ENCODE assay signal across 26 cellular contexts in genomic region chr12:88923631-88924030, GRCh38.
"Had no signal": no experiment of that assay in that cellular context is flagged by ENCODE, and none has a peak within 500 bp of the region (broad histone marks: within the 10 kb centered on the region; RNA-seq: fewer than 3 reads in every experiment).

No MANE protein-coding gene starts in this region.

- H3K4me1 ChIP-seq: colonic mucosa, thyroid gland had no signal

- H3K27me3 Mint-ChIP-seq: effector memory CD8-positive, alpha-beta T cell; stimulated activated naive CD8-positive, alpha-beta T cell treated with anti-CD3 and anti-CD28 coated beads, Interleukin-15, Interleukin-2, amounts not matched to agents 100 ng/mL and 50 ng/mL, for 24 hours had no signal

- H3K27ac Mint-ChIP-seq: activated naive CD4-positive, alpha-beta T cell treated with anti-CD3 and anti-CD28 coated beads for 36 hours; activated naive CD8-positive, alpha-beta T cell treated with anti-CD3 and anti-CD28 coated beads, Interleukin-2, amount 10 ng/mL, durations not matched to agents 7 days and 5 days; effector memory CD8-positive, alpha-beta T cell; naive thymus-derived CD4-positive, alpha-beta T cell; stimulated activated naive CD8-positive, alpha-beta T cell treated with anti-CD3 and anti-CD28 coated beads, Interleukin-15, Interleukin-2, amounts not matched to agents 100 ng/mL and 50 ng/mL, for 24 hours; T-helper 1 cell treated with Interleukin-12 subunit alpha and Interleukin-12 subunit beta and Interleukin-4 antibody, amounts not matched to agents 30 μg/mL and 1 μg/mL, for 36 hours had no signal

- H3K36me3 Mint-ChIP-seq: activated naive CD8-positive, alpha-beta T cell treated with anti-CD3 and anti-CD28 coated beads, Interleukin-2, amount 10 ng/mL, durations not matched to agents 7 days and 5 days; naive thymus-derived CD4-positive, alpha-beta T cell had no signal

- H3K4me3 Mint-ChIP-seq: activated naive CD4-positive, alpha-beta T cell treated with anti-CD3 and anti-CD28 coated beads for 36 hours; activated naive CD8-positive, alpha-beta T cell treated with anti-CD3 and anti-CD28 coated beads, Interleukin-2, amount 10 ng/mL, durations not matched to agents 7 days and 5 days; effector memory CD8-positive, alpha-beta T cell; naive thymus-derived CD4-positive, alpha-beta T cell; neural crest cell; stimulated activated naive CD8-positive, alpha-beta T cell treated with anti-CD3 and anti-CD28 coated beads, Interleukin-15, Interleukin-2, amounts not matched to agents 100 ng/mL and 50 ng/mL, for 24 hours; T-helper 1 cell treated with Interleukin-12 subunit alpha and Interleukin-12 subunit beta and Interleukin-4 antibody, amounts not matched to agents 30 μg/mL and 1 μg/mL, for 36 hours had no signal

- H3K4me1 Mint-ChIP-seq: activated naive CD8-positive, alpha-beta T cell treated with anti-CD3 and anti-CD28 coated beads, Interleukin-2, amount 10 ng/mL, durations not matched to agents 7 days and 5 days; naive thymus-derived CD4-positive, alpha-beta T cell had no signal

- FAIRE-seq: bronchial epithelial cell, endothelial cell of umbilical vein had no signal

- DNase-seq: activated CD4-positive, alpha-beta T cell treated with anti-CD3 and anti-CD28 coated beads for 4 hours; activated CD4-positive, alpha-beta T cell treated with anti-CD3 and anti-CD28 coated beads, Interleukin-2, amount 50 U/mL, for 48 hours; activated CD4-positive, CD25-positive, alpha-beta regulatory T cell; activated CD8-positive, alpha-beta memory T cell treated with anti-CD3 and anti-CD28 coated beads, Interleukin-2, amount 50 U/mL, for 48 hours; activated naive CD4-positive, alpha-beta T cell treated with anti-CD3 and anti-CD28 coated beads for 36 hours; activated naive CD8-positive, alpha-beta T cell treated with anti-CD3 and anti-CD28 coated beads, Interleukin-2, amount 10 ng/mL, durations not matched to agents 7 days and 5 days; activated T-cell treated with anti-CD3 and anti-CD28 coated beads, Interleukin-2, amount 50 U/mL, for 48 hours; amniotic stem cell; colonic mucosa; dorsolateral prefrontal cortex; effector memory CD8-positive, alpha-beta T cell; mesenchymal stem cell; mucosa of descending colon; naive thymus-derived CD4-positive, alpha-beta T cell; retina; stimulated activated CD4-positive, alpha-beta T cell treated with anti-CD3 and anti-CD28 coated beads, Interleukin-12 subunit alpha, Interleukin-12 subunit beta, amount 100 ng/mL, for 4 hours; stimulated activated CD4-positive, alpha-beta T cell treated with anti-CD3 and anti-CD28 coated beads, Interleukin-4, amount 100 ng/mL, for 4 hours; substantia nigra; T1000; thyroid gland had no signal

- ATAC-seq: effector memory CD8-positive, alpha-beta T cell; esophagus mucosa; mucosa of descending colon; naive thymus-derived CD4-positive, alpha-beta T cell had no signal

- H3K27ac ChIP-seq: colonic mucosa, dorsolateral prefrontal cortex, thyroid gland had no signal

- H3K27me3 ChIP-seq: colonic mucosa, dorsolateral prefrontal cortex, thyroid gland had no signal

- H3K36me3 ChIP-seq: colonic mucosa, thyroid gland had no signal

- H3K4me3 ChIP-seq: colonic mucosa, dorsolateral prefrontal cortex, mucosa of descending colon, thyroid gland had no signal

- H3K9me3 ChIP-seq: colonic mucosa, mucosa of descending colon, thyroid gland had no signal

- H3K9me3 Mint-ChIP-seq: activated naive CD4-positive, alpha-beta T cell treated with anti-CD3 and anti-CD28 coated beads for 36 hours; activated naive CD8-positive, alpha-beta T cell treated with anti-CD3 and anti-CD28 coated beads, Interleukin-2, amount 10 ng/mL, durations not matched to agents 7 days and 5 days; stimulated activated naive CD8-positive, alpha-beta T cell treated with anti-CD3 and anti-CD28 coated beads, Interleukin-15, Interleukin-2, amounts not matched to agents 100 ng/mL and 50 ng/mL, for 24 hours; T-helper 1 cell treated with Interleukin-12 subunit alpha and Interleukin-12 subunit beta and Interleukin-4 antibody, amounts not matched to agents 30 μg/mL and 1 μg/mL, for 36 hours had no signal
